Comparison of ENCODE assay signal across 27 cellular contexts in genomic region chrX:124249345-124249744, GRCh38.
"Had no signal": no experiment of that assay in that cellular context is flagged by ENCODE, and none has a peak within 500 bp of the region (broad histone marks: within the 10 kb centered on the region; RNA-seq: fewer than 3 reads in every experiment).

No MANE protein-coding gene starts in this region.

- H3K4me1 ChIP-seq: esophagus squamous epithelium, left lung, lower lobe of right lung, neural progenitor cell, parathyroid adenoma, right atrium auricular region, stomach, thyroid gland, upper lobe of right lung had no signal

- H3K4me3 Mint-ChIP-seq: activated naive CD4-positive, alpha-beta T cell treated with anti-CD3 and anti-CD28 coated beads, Interleukin-2, amount 50 U/mL, for 24 hours; activated T-cell treated with anti-CD3 and anti-CD28 coated beads, Interleukin-2, amount 50 U/mL, for 4 hours; activated T-helper 17 cell treated with anti-CD3 and anti-CD28 coated beads, Interleukin-2, amount 50 U/mL, for 72 hours; naive thymus-derived CD8-positive, alpha-beta T cell; neural progenitor cell; stimulated activated naive B cell treated with anti-CD40 and anti-IgM and Interleukin-4, amounts not matched to agents 10 μg/mL and 1 μg/mL and 100 μg/mL, for 72 hours; T-helper 17 cell had no signal

- H2AFZ ChIP-seq: neural progenitor cell, parathyroid adenoma had no signal

- H3K9me3 ChIP-seq: esophagus squamous epithelium, left lung, lower lobe of right lung, thyroid gland, upper lobe of right lung had no signal

- DNase-seq: activated CD4-positive, CD25-positive, alpha-beta regulatory T cell treated with anti-CD3 and anti-CD28 coated beads, Interleukin-2, amount 50 U/mL, for 72 hours; activated T-cell treated with anti-CD3 and anti-CD28 coated beads, Interleukin-2, amount 50 U/mL, for 4 hours; anterior cingulate cortex; dermis blood vessel endothelial cell; effector CD4-positive, alpha-beta T cell; esophagus squamous epithelium; foreskin melanocyte; left lung; lower lobe of right lung; mesenchymal stem cell; naive thymus-derived CD8-positive, alpha-beta T cell; occipital lobe; stimulated activated CD4-positive, alpha-beta T cell treated with anti-CD3 and anti-CD28 coated beads, Interleukin-1b, Interleukin-23, amount 100 ng/mL, for 48 hours; stimulated activated CD4-positive, alpha-beta T cell treated with anti-CD3 and anti-CD28 coated beads, Interleukin-4, amount 100 ng/mL, for 4 hours; stimulated activated naive B cell treated with anti-CD40 and anti-IgM and Interleukin-4, amounts not matched to agents 10 μg/mL and 1 μg/mL and 100 μg/mL, for 72 hours; stomach; T-helper 17 cell; T1000; thyroid gland; upper lobe of right lung had no signal

- H3K27me3 ChIP-seq: esophagus squamous epithelium, left lung, neural progenitor cell, right atrium auricular region, stomach, thyroid gland, upper lobe of right lung had no signal

- H3K4me3 ChIP-seq: esophagus squamous epithelium, left lung, lower lobe of right lung, neural progenitor cell, right atrium auricular region, smooth muscle cell, stomach, thyroid gland, upper lobe of right lung had no signal

- H3K36me3 Mint-ChIP-seq: neural progenitor cell; stimulated activated naive B cell treated with anti-CD40 and anti-IgM and Interleukin-4, amounts not matched to agents 10 μg/mL and 1 μg/mL and 100 μg/mL, for 72 hours had no signal

- H3K9ac ChIP-seq: neural progenitor cell, parathyroid adenoma had no signal

- H3K27ac ChIP-seq: epithelial cell of prostate, esophagus squamous epithelium, left lung, lower lobe of right lung, neural progenitor cell, parathyroid adenoma, right atrium auricular region, stomach, thyroid gland, upper lobe of right lung had no signal

- H3K4me1 Mint-ChIP-seq: activated naive CD4-positive, alpha-beta T cell treated with anti-CD3 and anti-CD28 coated beads, Interleukin-2, amount 50 U/mL, for 24 hours; activated T-helper 17 cell treated with anti-CD3 and anti-CD28 coated beads, Interleukin-2, amount 50 U/mL, for 72 hours; naive thymus-derived CD8-positive, alpha-beta T cell; neural progenitor cell; stimulated activated naive B cell treated with anti-CD40 and anti-IgM and Interleukin-4, amounts not matched to agents 10 μg/mL and 1 μg/mL and 100 μg/mL, for 72 hours had no signal

- H3K27ac Mint-ChIP-seq: activated T-helper 17 cell treated with anti-CD3 and anti-CD28 coated beads, Interleukin-2, amount 50 U/mL, for 72 hours; naive thymus-derived CD8-positive, alpha-beta T cell; neural progenitor cell; stimulated activated naive B cell treated with anti-CD40 and anti-IgM and Interleukin-4, amounts not matched to agents 10 μg/mL and 1 μg/mL and 100 μg/mL, for 72 hours; T-helper 17 cell had no signal

- H3K79me2 ChIP-seq: parathyroid adenoma had no signal

- H3K4me2 ChIP-seq: neural progenitor cell, smooth muscle cell had no signal

- ATAC-seq: activated T-cell treated with anti-CD3 and anti-CD28 coated beads, Interleukin-2, amount 50 U/mL, for 4 hours; activated T-helper 17 cell treated with anti-CD3 and anti-CD28 coated beads, Interleukin-2, amount 50 U/mL, for 72 hours; left lung; lower lobe of right lung; naive thymus-derived CD8-positive, alpha-beta T cell; stimulated activated naive B cell treated with anti-CD40 and anti-IgM and Interleukin-4, amounts not matched to agents 10 μg/mL and 1 μg/mL and 100 μg/mL, for 72 hours; T-helper 17 cell; upper lobe of right lung had no signal

- H3K36me3 ChIP-seq: esophagus squamous epithelium, left lung, lower lobe of right lung, neural progenitor cell, right atrium auricular region, stomach, thyroid gland, upper lobe of right lung had no signal

- H3K27me3 Mint-ChIP-seq: activated naive CD4-positive, alpha-beta T cell treated with anti-CD3 and anti-CD28 coated beads, Interleukin-2, amount 50 U/mL, for 24 hours; activated T-helper 17 cell treated with anti-CD3 and anti-CD28 coated beads, Interleukin-2, amount 50 U/mL, for 72 hours; naive thymus-derived CD8-positive, alpha-beta T cell; stimulated activated naive B cell treated with anti-CD40 and anti-IgM and Interleukin-4, amounts not matched to agents 10 μg/mL and 1 μg/mL and 100 μg/mL, for 72 hours; T-helper 17 cell had no signal
